Comparison of ENCODE assay signal across 28 cellular contexts in the genomic region with DNA sequence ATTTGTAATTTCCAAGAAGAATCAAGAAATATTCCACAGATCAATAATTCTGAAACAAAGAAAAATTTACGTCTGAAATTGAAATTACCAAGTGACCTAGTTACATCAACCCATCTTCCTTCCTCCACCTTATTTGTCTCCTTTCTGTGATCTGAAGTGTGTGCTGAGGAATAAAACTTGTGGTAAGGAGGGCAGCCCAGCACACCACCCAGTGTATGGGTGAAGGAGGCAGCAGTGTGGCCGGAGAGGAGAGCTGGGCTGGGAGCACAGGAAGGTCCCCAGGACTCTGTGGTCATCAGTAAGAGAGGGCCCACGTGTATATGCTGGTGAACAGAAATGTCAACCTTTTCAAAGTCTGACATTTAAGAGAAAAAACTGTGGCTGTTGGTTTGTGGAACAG. TPM values are rescaled to one million over a fixed set of nuclear protein-coding genes. Genes with fewer than 3 reads are reported as not detected.
DNase-seq lines count a peak whose midpoint lies in the region; ATAC-seq, FAIRE-seq and TF ChIP-seq lines count a peak whose summit lies in the region.
"Had no signal": no experiment of that assay in that cellular context is flagged by ENCODE, and none has a peak within 500 bp of the region (broad histone marks: within the 10 kb centered on the region; RNA-seq: fewer than 3 reads in every experiment).

No MANE protein-coding gene starts in this region.

- no peaks in the 10 kb centered on the region for H3K27me3 ChIP-seq in naive thymus-derived CD4-positive, alpha-beta T cell (ENCODE audit: control insufficient read depth in 2 of 2, insufficient read depth in 2 of 2, low read length in 2 of 2)
- peaks cover 0 to 13% of the 10 kb centered on the region in 2 donors for H3K27me3 ChIP-seq in left lung

- peak overlapping the region; percentile 8 for H3K4me3 ChIP-seq in naive thymus-derived CD4-positive, alpha-beta T cell (ENCODE audit: low read length)
- no peak overlapping the region for H3K4me3 ChIP-seq in left lung
- H3K4me3 ChIP-seq: SJCRH30, suprapubic skin had no signal

- H3K27ac ChIP-seq in naive thymus-derived CD4-positive, alpha-beta T cell (ENCODE audit: low read depth, low read length): no peak overlapping the region
- no peak overlapping the region for H3K27ac ChIP-seq in left lung
- H3K27ac ChIP-seq: SJCRH30, suprapubic skin, VCaP had no signal

- no peaks in the 10 kb centered on the region for H3K9me3 ChIP-seq in naive thymus-derived CD4-positive, alpha-beta T cell (ENCODE audit: control insufficient read depth in 2 of 3, low read length in 3 of 3)
- no peaks in the 10 kb centered on the region for H3K9me3 ChIP-seq in left lung
- H3K9me3 ChIP-seq: SJCRH30, suprapubic skin had no signal

- H3K27ac Mint-ChIP-seq in activated CD8-positive, alpha-beta T cell treated with anti-CD3 and anti-CD28 coated beads, Interleukin-2, amount 10 ng/mL, durations not matched to agents 7 days and 5 days: no peak overlapping the region
- H3K27ac Mint-ChIP-seq in naive thymus-derived CD4-positive, alpha-beta T cell: no peak overlapping the region
- H3K27ac Mint-ChIP-seq: H9; T-helper 1 cell treated with Interleukin-12 subunit alpha and Interleukin-12 subunit beta and Interleukin-4 antibody, amounts not matched to agents 30 μg/mL and 1 μg/mL, for 36 hours had no signal

- intact Hi-C loops in naive thymus-derived CD4-positive, alpha-beta T cell (cut with micrococcal nuclease): no loop called here
- intact Hi-C loops in left lung (cut with DNase I): no loop called here

- H3K4me1 Mint-ChIP-seq in activated CD8-positive, alpha-beta T cell treated with anti-CD3 and anti-CD28 coated beads, Interleukin-2, amount 10 ng/mL, durations not matched to agents 7 days and 5 days (ENCODE audit: low read depth): peaks cover 17% of the 10 kb centered on the region
- H3K4me1 Mint-ChIP-seq in naive thymus-derived CD4-positive, alpha-beta T cell: peaks cover 0 to 13% (median 11%) of the 10 kb centered on the region in 7 donors

- POLR2A ChIA-PET in activated CD8-positive, alpha-beta T cell treated with anti-CD3 and anti-CD28 coated beads, Interleukin-2, amount 10 ng/mL, durations not matched to agents 7 days and 5 days (lab: Charles Lee): no interaction called here
- POLR2A ChIA-PET in naive thymus-derived CD4-positive, alpha-beta T cell (lab: Charles Lee): no interaction called here

- H3K9me3 Mint-ChIP-seq in activated CD8-positive, alpha-beta T cell treated with anti-CD3 and anti-CD28 coated beads, Interleukin-2, amount 10 ng/mL, durations not matched to agents 7 days and 5 days (ENCODE audit: insufficient read depth): no peaks in the 10 kb centered on the region
- no peaks in the 10 kb centered on the region for H3K9me3 Mint-ChIP-seq in naive thymus-derived CD4-positive, alpha-beta T cell
- H3K9me3 Mint-ChIP-seq: H9; T-helper 1 cell treated with Interleukin-12 subunit alpha and Interleukin-12 subunit beta and Interleukin-4 antibody, amounts not matched to agents 30 μg/mL and 1 μg/mL, for 36 hours had no signal

- H3K4me1 ChIP-seq in naive thymus-derived CD4-positive, alpha-beta T cell (ENCODE audit: control insufficient read depth in 2 of 2, insufficient read depth in 2 of 2, low read length in 2 of 2): peaks cover 0 to 4% of the 10 kb centered on the region in 2 donors
- no peaks in the 10 kb centered on the region for H3K4me1 ChIP-seq in left lung
- H3K4me1 ChIP-seq: SJCRH30 had no signal

- no peak for TF ChIP-seq POLR2A in GM12891 (IDR thresholded peaks at IDR 0.05; ENCODE audit: low read depth, low read length)

- CTCF ChIA-PET in activated CD8-positive, alpha-beta T cell treated with anti-CD3 and anti-CD28 coated beads, Interleukin-2, amount 10 ng/mL, durations not matched to agents 7 days and 5 days (lab: Charles Lee): interaction anchor here (0.6 kb wide), 1 partner anchor 1814 kb away, joined by 3 read pairs; no protein-coding TSS in a partner anchor
- CTCF ChIA-PET in naive thymus-derived CD4-positive, alpha-beta T cell (lab: Charles Lee): no interaction called here

- peak overlapping the region; percentile 58 for H3K4me3 Mint-ChIP-seq in activated CD8-positive, alpha-beta T cell treated with anti-CD3 and anti-CD28 coated beads, Interleukin-2, amount 10 ng/mL, durations not matched to agents 7 days and 5 days
- peak overlapping the region in 2 of 10 donors; percentile 26 to 62 for H3K4me3 Mint-ChIP-seq in naive thymus-derived CD4-positive, alpha-beta T cell
- H3K4me3 Mint-ChIP-seq: H9; T-helper 1 cell treated with Interleukin-12 subunit alpha and Interleukin-12 subunit beta and Interleukin-4 antibody, amounts not matched to agents 30 μg/mL and 1 μg/mL, for 36 hours had no signal

- FAIRE-seq in GM12891 (lab: Jason Lieb, UNC): peak; percentile 79
- no peak for FAIRE-seq in urothelium cell line (lab: Jason Lieb, UNC)
- FAIRE-seq: A204.1, frontal cortex had no signal

- no peak for TF ChIP-seq CTCF in left lung (IDR thresholded peaks at IDR 0.05)

- DNase-seq in activated T-cell treated with anti-CD3 and anti-CD28 coated beads, Interleukin-2, amount 50 U/mL, for 1 hour: peak; percentile 33
- DNase-seq in activated T-cell treated with anti-CD3 and anti-CD28 coated beads for 4 hours (no peak), GM12891 (ENCODE audit: insufficient read length, low spot score) (no peak), left lung (no peak), urothelium cell line (ENCODE audit: low spot score) (no peak)
- DNase-seq in activated CD8-positive, alpha-beta T cell treated with anti-CD3 and anti-CD28 coated beads, Interleukin-2, amount 10 ng/mL, durations not matched to agents 7 days and 5 days: no peak
- no peak for DNase-seq in naive thymus-derived CD4-positive, alpha-beta T cell
- DNase-seq: anterior cingulate cortex, C1 segment of cervical spinal cord, H9, hippocampal formation, NCI-H1092 treated with DMSO at 0.1 percent for 48 hours, NCI-H2029, NCI-H226, NCI-H82, retina, SJCRH30 had no signal

- ATAC-seq in activated CD8-positive, alpha-beta T cell treated with anti-CD3 and anti-CD28 coated beads, Interleukin-2, amount 10 ng/mL, durations not matched to agents 7 days and 5 days: no peak
- ATAC-seq in naive thymus-derived CD4-positive, alpha-beta T cell: no peak
- no peak for ATAC-seq in left lung
- ATAC-seq in HG03095 (IDR thresholded peaks at IDR 0.05; ENCODE audit: unreplicated experiment): no peak

- no peaks in the 10 kb centered on the region for H3K36me3 Mint-ChIP-seq in activated CD8-positive, alpha-beta T cell treated with anti-CD3 and anti-CD28 coated beads, Interleukin-2, amount 10 ng/mL, durations not matched to agents 7 days and 5 days (ENCODE audit: low read depth)
- H3K36me3 Mint-ChIP-seq in naive thymus-derived CD4-positive, alpha-beta T cell: no peaks in the 10 kb centered on the region

- H3K36me3 ChIP-seq in naive thymus-derived CD4-positive, alpha-beta T cell (ENCODE audit: control insufficient read depth in 2 of 3, insufficient read depth in 3 of 3, low read length in 3 of 3): no peaks in the 10 kb centered on the region
- H3K36me3 ChIP-seq in left lung: no peaks in the 10 kb centered on the region
- H3K36me3 ChIP-seq: SJCRH30, suprapubic skin had no signal

- H3K27me3 Mint-ChIP-seq in activated CD8-positive, alpha-beta T cell treated with anti-CD3 and anti-CD28 coated beads, Interleukin-2, amount 10 ng/mL, durations not matched to agents 7 days and 5 days (ENCODE audit: low read depth): peaks cover 15% of the 10 kb centered on the region
- H3K27me3 Mint-ChIP-seq in naive thymus-derived CD4-positive, alpha-beta T cell: peaks cover 3 to 9% (median 8%) of the 10 kb centered on the region in 5 donors

TF ChIP-seq in GM12891, 5 proteins besides CTCF, POLR2A, EP300 and RAD21:
- TF ChIP-seq SPI1 (IDR thresholded peaks at IDR 0.05; ENCODE audit: low read depth, low read length) (no peak), TAF1 (IDR thresholded peaks at IDR 0.05; ENCODE audit: low read depth, low read length) (no peak), PAX5 (IDR thresholded peaks at IDR 0.05; ENCODE audit: insufficient read depth, low read length, severe bottlenecking) (no peak), POLR2AphosphoS5 (IDR thresholded peaks at IDR 0.05; ENCODE audit: low read depth, low read length) (no peak), POU2F2 (IDR thresholded peaks at IDR 0.05; ENCODE audit: low read depth, low read length) (no peak)

RNA-seq across cellular contexts. Expression of a gene that starts 11.3 kb away (rescaled TPM):
- 2.6 TPM for polyA plus RNA-seq in GM12891 (2012; ENCODE audit: low read depth, missing spikeins)
- total RNA-seq in activated CD8-positive, alpha-beta T cell treated with anti-CD3 and anti-CD28 coated beads, Interleukin-2, amount 10 ng/mL, durations not matched to agents 7 days and 5 days: 1 to 10 TPM; 3.8 to 4.4 TPM
- 1 to 10 TPM in 1 of 5 experiments, under 1 TPM in 3, not detected in 1; 0.15 to 4.1 (median 0.48) TPM for total RNA-seq in naive thymus-derived CD4-positive, alpha-beta T cell
- polyA plus RNA-seq in naive thymus-derived CD4-positive, alpha-beta T cell: under 1 TPM; 0.38 to 0.93 TPM
- total RNA-seq in left lung: under 1 TPM in 1 of 2 donors, not detected in 1; 0.71 TPM
- total RNA-seq: cardiac septum, frontal cortex, H9, LHCN-M2, SJCRH30 had no signal

RNA-seq across cellular contexts. Expression of a gene that starts 46.2 kb away (rescaled TPM):
- 0.04 TPM for polyA plus RNA-seq in GM12891 (2012; ENCODE audit: low read depth, missing spikeins)
- total RNA-seq in activated CD8-positive, alpha-beta T cell treated with anti-CD3 and anti-CD28 coated beads, Interleukin-2, amount 10 ng/mL, durations not matched to agents 7 days and 5 days: not detected
- total RNA-seq in naive thymus-derived CD4-positive, alpha-beta T cell: not detected
- polyA plus RNA-seq in naive thymus-derived CD4-positive, alpha-beta T cell: not detected
- total RNA-seq in left lung: not detected
- total RNA-seq: cardiac septum, frontal cortex, H9, LHCN-M2, lower leg skin, omental fat pad, SJCRH30, suprapubic skin had no signal
- polyA plus RNA-seq: esophagus had no signal
